8 cellular contexts compared by ENCODE assay signal in the genomic region with DNA sequence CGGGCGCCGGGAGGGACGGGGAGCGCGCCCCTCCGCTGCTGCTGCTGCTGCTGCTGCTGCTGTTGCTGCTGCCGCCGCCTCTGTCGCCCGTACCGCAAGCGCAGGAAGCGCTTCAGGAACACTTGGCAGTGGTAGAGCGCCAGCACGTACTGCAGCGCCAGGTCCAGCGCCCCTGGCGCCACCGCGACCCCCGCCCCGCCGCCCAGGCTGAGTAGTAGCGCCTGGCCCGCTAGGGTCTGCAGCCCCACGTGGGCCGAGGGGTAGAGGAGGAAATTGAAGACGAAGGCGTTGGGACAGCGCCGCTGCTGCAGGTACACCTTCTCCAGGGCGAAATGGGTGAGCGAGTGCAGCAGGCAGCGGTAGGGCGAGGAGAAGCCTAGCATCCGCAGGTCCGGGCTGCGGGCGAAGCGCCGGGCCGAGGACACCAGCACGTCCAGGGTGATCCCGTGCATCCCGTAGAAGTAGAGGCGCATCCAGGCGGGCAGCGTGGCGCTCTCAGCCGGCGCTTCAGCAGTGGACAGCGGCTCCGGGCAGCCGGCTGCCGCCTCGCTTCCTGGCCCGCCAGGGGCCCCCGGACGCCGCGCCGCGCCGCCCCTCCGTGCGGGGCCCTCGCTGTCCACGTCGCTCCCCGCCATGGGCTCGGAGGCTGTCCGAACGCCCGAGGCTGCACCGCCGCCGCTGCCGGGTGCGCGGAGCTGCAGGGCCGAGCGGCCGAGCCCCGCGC. TPM values are rescaled to one million over a fixed set of nuclear protein-coding genes. Genes with fewer than 3 reads are reported as not detected.
DNase-seq lines count a peak whose midpoint lies in the region; ATAC-seq and TF ChIP-seq lines count a peak whose summit lies in the region.

A gene (minus strand): TSS at position 699 of the 724 bp plus-strand sequence. CDS start 64 bp downstream, at position 635.

- TF ChIP-seq CTCF in brain (conservative IDR thresholded peaks at IDR 0.05) (no peak), gastrocnemius medialis (IDR thresholded peaks at IDR 0.05 in 4 of 5, conservative IDR thresholded peaks at IDR 0.05 in 1 of 5) (no peak)

- intact Hi-C loops in gastrocnemius medialis (cut with DNase I; ENCODE audit: low total_unique reads) = no loop called here

- peaks cover 14 to 27% (median 22%) of the 10 kb centered on the region in 3 donors for H3K27me3 ChIP-seq in gastrocnemius medialis

- H3K27ac Mint-ChIP-seq in brain = peak within 1 kb of the TSS; percentile 69 to 93 (median 81)

- in situ Hi-C loops in gastrocnemius medialis (cut with MboI; ENCODE audit: low sequenced_read_pairs in 4 of 4) = no loop called here

- peaks cover 0 to 4% (median 0%) of the 10 kb centered on the region in 5 experiments for H3K9me3 Mint-ChIP-seq in brain

- H3K9me3 ChIP-seq in iPS-18c (ENCODE audit: control insufficient read depth, insufficient read depth, low read length) (no peaks in the 10 kb centered on the region), gastrocnemius medialis (no peaks in the 10 kb centered on the region)

- peaks cover 23% of the 10 kb centered on the region for H3K4me1 Mint-ChIP-seq in brain

- peak within 1 kb of the TSS; percentile 75 for H3K4me3 ChIP-seq in iPS-18c (ENCODE audit: insufficient read depth, low read depth, low read length)
- peak within 1 kb of the TSS; percentile 48 to 59 (median 56) for H3K4me3 ChIP-seq in gastrocnemius medialis

- peak; percentile 44 for ATAC-seq in GM19372 (IDR thresholded peaks at IDR 0.05; ENCODE audit: low read depth, unreplicated experiment)
- ATAC-seq in gastrocnemius medialis = peak; percentile 41 to 46
- ATAC-seq in HG02763 (IDR thresholded peaks at IDR 0.05; ENCODE audit: unreplicated experiment) = no peak

- peak within 1 kb of the TSS; percentile 93 to 98 (median 97) for H3K4me3 Mint-ChIP-seq in brain

- H3K27ac ChIP-seq in gastrocnemius medialis = no peak within 1 kb of the TSS

- no peaks in the 10 kb centered on the region for H3K36me3 ChIP-seq in gastrocnemius medialis

- no peaks in the 10 kb centered on the region for H3K36me3 Mint-ChIP-seq in brain

- H3K27me3 Mint-ChIP-seq in brain = peaks cover 38% of the 10 kb centered on the region

- H3K4me1 ChIP-seq in gastrocnemius medialis = peaks cover 8 to 10% of the 10 kb centered on the region in 2 donors

- no peak for TF ChIP-seq POLR2A in gastrocnemius medialis (IDR thresholded peaks at IDR 0.05)

- DNase-seq in C1 segment of cervical spinal cord (lab: John Stamatoyannopoulos, UW) = peak in 12 of 14 donors; percentile 37 to 86 (median 75)
- DNase-seq in NCI-H2227 (lab: John Stamatoyannopoulos, UW; ENCODE audit: unreplicated experiment) = peak; percentile 35
- DNase-seq in gastrocnemius medialis = no peak
- DNase-seq in stimulated activated CD4-positive, alpha-beta T cell treated with anti-CD3 and anti-CD28 coated beads, Interleukin-1b, Interleukin-23, amount 100 ng/mL, for 48 hours = no peak

RNA-seq across cellular contexts. Expression of the gene that starts here (rescaled TPM):
- polyA plus RNA-seq in brain (ENCODE audit: insufficient read depth, low read depth, low replicate concordance) = 1.9 TPM
- not detected for total RNA-seq in gastrocnemius medialis

Comparison
In these comparisons a context has a peak if more than half of its experiments do, and no peak if none do; other contexts are left out.
1. Peak in ATAC-seq and H3K4me3 ChIP-seq in gastrocnemius medialis; RNA of the gene not detected or under 1 TPM.
2. DNase-seq: peak in C1 segment of cervical spinal cord (12 of 14) and NCI-H2227 (single experiment); none in gastrocnemius medialis (0 of 2) and stimulated activated CD4-positive, alpha-beta T cell treated with anti-CD3 and anti-CD28 coated beads, Interleukin-1b, Interleukin-23, amount 100 ng/mL, for 48 hours (single experiment).